Comparison of ENCODE assay signal across 11 cellular contexts in the genomic region with DNA sequence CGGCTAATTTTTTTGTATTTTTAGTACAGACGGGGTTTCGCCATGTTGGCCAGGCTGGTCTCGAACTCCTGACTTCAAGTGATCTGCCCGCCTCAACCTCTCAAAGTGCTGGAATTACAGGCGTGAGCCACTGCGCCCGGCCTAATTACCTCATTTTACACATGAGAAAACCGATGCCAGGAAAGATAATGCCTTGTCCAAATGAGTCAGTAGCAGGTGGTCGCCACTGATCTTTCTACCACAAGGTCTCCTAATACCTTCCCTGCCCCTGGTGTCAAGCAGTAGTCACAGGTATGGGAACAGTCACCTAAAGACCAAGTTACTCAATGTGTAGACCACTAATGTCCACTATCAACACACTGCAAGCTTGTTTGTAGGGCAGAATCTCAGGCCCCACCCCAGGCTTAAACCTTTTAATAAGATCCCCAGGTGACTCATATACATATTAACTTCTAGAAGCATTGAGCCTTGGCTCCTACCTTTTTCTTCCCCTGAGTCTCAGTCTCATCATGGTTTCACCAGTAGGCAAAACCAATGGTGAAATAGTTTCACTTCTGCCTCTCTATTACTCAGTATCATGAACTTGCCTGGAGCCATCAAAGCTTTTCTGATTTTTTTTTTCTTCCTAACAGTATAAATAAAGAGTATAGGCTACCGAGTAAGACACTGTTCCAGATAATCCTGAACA. TPM values are rescaled to one million over a fixed set of nuclear protein-coding genes. Genes with fewer than 3 reads are reported as not detected.
DNase-seq lines count a peak whose midpoint lies in the region; ATAC-seq, FAIRE-seq and TF ChIP-seq lines count a peak whose summit lies in the region.
"Had no signal": no experiment of that assay in that cellular context is flagged by ENCODE, and none has a peak within 500 bp of the region (broad histone marks: within the 10 kb centered on the region; RNA-seq: fewer than 3 reads in every experiment).

No MANE protein-coding gene starts in this region.

- no peaks in the 10 kb centered on the region for H3K9me3 ChIP-seq in HepG2 (ENCODE audit: low read length)
- H3K9me3 ChIP-seq in right lobe of liver = no peaks in the 10 kb centered on the region
- no peaks in the 10 kb centered on the region for H3K9me3 ChIP-seq in body of pancreas
- H3K9me3 ChIP-seq: ovary had no signal

- TF ChIP-seq POLR2A in HepG2 (IDR thresholded peaks at IDR 0.05; ENCODE audit: insufficient read depth in 1 of 2, low read depth in 2 of 2, low read length in 2 of 2) (no peak), right lobe of liver (IDR thresholded peaks at IDR 0.05) (no peak), body of pancreas (IDR thresholded peaks at IDR 0.05) (no peak)

- ATAC-seq in HepG2 = peak; percentile 15; the same call in 1 of the 3 replicates
- no peak for ATAC-seq in right lobe of liver
- peak; percentile 64 for ATAC-seq in HG02840 (IDR thresholded peaks at IDR 0.05; ENCODE audit: low FRiP score, unreplicated experiment)
- ATAC-seq in stimulated activated memory B cell treated with anti-CD40 and anti-IgM and Interleukin-4, amounts not matched to agents 10 μg/mL and 1 μg/mL and 100 μg/mL, for 72 hours = peak; percentile 93
- ATAC-seq in body of pancreas = no peak

- in situ Hi-C loops in HepG2 (cut with HindIII; ENCODE audit: extremely low pct_ligation_motif_present, low pct_unique_long_range_greater_than_20kb) = no loop called here

- H3K27ac Mint-ChIP-seq in IgD-negative memory B cell = peak overlapping the region in 1 of 3 donors; percentile 3
- peak overlapping the region; percentile 74 for H3K27ac Mint-ChIP-seq in stimulated activated memory B cell treated with anti-CD40 and anti-IgM and Interleukin-4, amounts not matched to agents 10 μg/mL and 1 μg/mL and 100 μg/mL, for 72 hours
- H3K27ac Mint-ChIP-seq in type B pancreatic cell = no peak overlapping the region

- H2AFZ ChIP-seq in HepG2 (ENCODE audit: low read length) = peak overlapping the region; percentile 23

- intact Hi-C loops in HepG2 (cut with micrococcal nuclease; ENCODE audit: unreplicated experiment) = no loop called here
- intact Hi-C loops in right lobe of liver (cut with DNase I) = no loop called here
- intact Hi-C loops in body of pancreas (cut with DNase I) = no loop called here

- H3K79me2 ChIP-seq in HepG2 (ENCODE audit: insufficient read depth, low read length) = no peaks in the 10 kb centered on the region

- TF ChIP-seq CTCF in HepG2 (CRISPR knock-in tag; IDR thresholded peaks at IDR 0.05) (no peak), right lobe of liver (IDR thresholded peaks at IDR 0.05) (no peak), body of pancreas (IDR thresholded peaks at IDR 0.05) (no peak), type B pancreatic cell (conservative IDR thresholded peaks at IDR 0.05) (no peak)

- BruUV-seq in HepG2 (replicated peaks; lab: Mats Ljungman, UMichigan) = no TSS peak

- no peak for DNase-seq in HepG2 (ENCODE audit: low spot score)
- no peak for DNase-seq in right lobe of liver
- DNase-seq in body of pancreas = no peak
- DNase-seq in activated CD8-positive, alpha-beta memory T cell treated with anti-CD3 and anti-CD28 coated beads for 24 hours = no peak
- DNase-seq in type B pancreatic cell (ENCODE audit: extremely low spot score, unreplicated experiment) = no peak
- DNase-seq: activated effector memory CD4-positive, alpha-beta T cell treated with Interleukin-2 at 50 U/mL for 16 hours; NCI-H1105; ovary had no signal

- H3K9me3 Mint-ChIP-seq in IgD-negative memory B cell (no peaks in the 10 kb centered on the region), type B pancreatic cell (no peaks in the 10 kb centered on the region)
- no peaks in the 10 kb centered on the region for H3K9me3 Mint-ChIP-seq in stimulated activated memory B cell treated with anti-CD40 and anti-IgM and Interleukin-4, amounts not matched to agents 10 μg/mL and 1 μg/mL and 100 μg/mL, for 72 hours

- WGBS in HepG2 (ENCODE audit: low lambda C conversion rate) = 73% methylated on average over 11 of the region's 11 CpGs
- WGBS in right lobe of liver (ENCODE audit: insufficient coverage, low coverage, low lambda C conversion rate, missing lambda C conversion rate) = 82% methylated on average over 7 of the region's 11 CpGs
- WGBS in body of pancreas, 2 donors = 85 to 89% methylated on average over 11 of the region's 11 CpGs

- H3K36me3 ChIP-seq in HepG2 (replicated peaks in 1 of 2; ENCODE audit: control insufficient read depth in 1 of 2, insufficient read depth in 2 of 2, low read length in 2 of 2) (no peaks in the 10 kb centered on the region), right lobe of liver (no peaks in the 10 kb centered on the region), body of pancreas (replicated peaks in 1 of 2; ENCODE audit: insufficient read depth in 1 of 2, low read depth in 2 of 2) (no peaks in the 10 kb centered on the region)
- H3K36me3 ChIP-seq: ovary had no signal

- FAIRE-seq in HepG2 (lab: Jason Lieb, UNC) = no peak

- H3K4me1 ChIP-seq in HepG2 (ENCODE audit: insufficient read depth, low read length) (peaks cover 15% of the 10 kb centered on the region), right lobe of liver (no peaks in the 10 kb centered on the region), body of pancreas (no peaks in the 10 kb centered on the region)

- no peak overlapping the region for H3K27ac ChIP-seq in HepG2 (ENCODE audit: extremely low read length, insufficient read depth, low read length)
- H3K27ac ChIP-seq in right lobe of liver = no peak overlapping the region
- no peak overlapping the region for H3K27ac ChIP-seq in body of pancreas
- H3K27ac ChIP-seq: ovary had no signal

- peaks cover 10 to 20% (median 17%) of the 10 kb centered on the region in 3 donors for H3K4me1 Mint-ChIP-seq in IgD-negative memory B cell
- H3K4me1 Mint-ChIP-seq in stimulated activated memory B cell treated with anti-CD40 and anti-IgM and Interleukin-4, amounts not matched to agents 10 μg/mL and 1 μg/mL and 100 μg/mL, for 72 hours = peaks cover 24% of the 10 kb centered on the region
- H3K4me1 Mint-ChIP-seq in type B pancreatic cell (ENCODE audit: unreplicated experiment) = no peaks in the 10 kb centered on the region

- H3K9ac ChIP-seq in HepG2 (ENCODE audit: insufficient read depth, low read depth, low read length) = no peak overlapping the region

- no peaks in the 10 kb centered on the region; a peak in 2 of 5 replicates for H3K27me3 ChIP-seq in HepG2 (ENCODE audit: control insufficient read depth in 1 of 2, insufficient read depth in 2 of 2, low read length in 2 of 2)
- no peaks in the 10 kb centered on the region for H3K27me3 ChIP-seq in right lobe of liver
- no peaks in the 10 kb centered on the region for H3K27me3 ChIP-seq in body of pancreas
- H3K27me3 ChIP-seq: ovary had no signal

- peak overlapping the region in 2 of 3 experiments; percentile 4 to 36; a peak in 3 of 6 replicates for H3K4me3 ChIP-seq in HepG2 (replicated peaks in 1 of 3; ENCODE audit: insufficient read depth in 1 of 3, low read depth in 2 of 3, low read length in 3 of 3)
- H3K4me3 ChIP-seq in right lobe of liver = no peak overlapping the region
- no peak overlapping the region for H3K4me3 ChIP-seq in body of pancreas
- H3K4me3 ChIP-seq: ovary had no signal

- TF ChIP-seq EP300 in HepG2 (IDR thresholded peaks at IDR 0.05; ENCODE audit: low read depth in 2 of 2, low read length in 2 of 2) = no peak
- TF ChIP-seq EP300 in HepG2 (CRISPR knock-in tag; IDR thresholded peaks at IDR 0.05; ENCODE audit: borderline replicate concordance) = no peak

- H3K36me3 Mint-ChIP-seq in IgD-negative memory B cell (no peaks in the 10 kb centered on the region), type B pancreatic cell (peaks cover 2% of the 10 kb centered on the region)
- no peaks in the 10 kb centered on the region for H3K36me3 Mint-ChIP-seq in stimulated activated memory B cell treated with anti-CD40 and anti-IgM and Interleukin-4, amounts not matched to agents 10 μg/mL and 1 μg/mL and 100 μg/mL, for 72 hours

- peak overlapping the region in 3 of 4 donors; percentile 5 to 69 (median 12) for H3K4me3 Mint-ChIP-seq in IgD-negative memory B cell
- H3K4me3 Mint-ChIP-seq in stimulated activated memory B cell treated with anti-CD40 and anti-IgM and Interleukin-4, amounts not matched to agents 10 μg/mL and 1 μg/mL and 100 μg/mL, for 72 hours = no peak overlapping the region
- H3K4me3 Mint-ChIP-seq in type B pancreatic cell = no peak overlapping the region

- POLR2A ChIA-PET in HepG2 (lab: Yijun Ruan, JAX) = no interaction called here

- peak overlapping the region; percentile 63 for H3K4me2 ChIP-seq in HepG2 (ENCODE audit: low read depth, low read length)

- no peak for TF ChIP-seq RAD21 in HepG2 (CRISPR knock-in tag; IDR thresholded peaks at IDR 0.05)

- H4K20me1 ChIP-seq in HepG2 (ENCODE audit: insufficient read depth, low read length) = no peaks in the 10 kb centered on the region

- CTCF ChIA-PET in HepG2 (lab: Yijun Ruan, JAX; ENCODE audit: low intra/inter-chr PET ratio, low total read pairs) = no interaction called here

- H3K27me3 Mint-ChIP-seq in IgD-negative memory B cell = peaks cover 1% of the 10 kb centered on the region
- no peaks in the 10 kb centered on the region for H3K27me3 Mint-ChIP-seq in stimulated activated memory B cell treated with anti-CD40 and anti-IgM and Interleukin-4, amounts not matched to agents 10 μg/mL and 1 μg/mL and 100 μg/mL, for 72 hours
- H3K27me3 Mint-ChIP-seq in type B pancreatic cell = no peaks in the 10 kb centered on the region

RNA-seq across cellular contexts. Expression of a gene that starts 6.9 kb away (rescaled TPM):
- 47.5 and 64.6 TPM in 2 replicates for total RNA-seq in HepG2 (2016; rRNA removed; fragmentation: Illumina TruSeq; extraction: Trizol)
- 99.6 and 115 TPM in 2 replicates for total RNA-seq in HepG2 (2016; cell fraction: cytosol; rRNA removed; fragmentation: Illumina TruSeq; extraction: Trizol; ENCODE audit: low read depth)
- total RNA-seq in HepG2 (2016; cell fraction: insoluble cytoplasmic fraction; rRNA removed; fragmentation: Illumina TruSeq; extraction: Trizol) = 44.8 and 61.7 TPM in 2 replicates
- total RNA-seq in HepG2 (2016; cell fraction: membrane; rRNA removed; fragmentation: Illumina TruSeq; extraction: Trizol) = 54.2 and 59.7 TPM in 2 replicates
- 92.1 and 96.5 TPM in 2 replicates for total RNA-seq in HepG2 (2016; cell fraction: nucleus; rRNA removed; fragmentation: Illumina TruSeq; extraction: Trizol)
- polyA plus RNA-seq in HepG2 (2011; rRNA removed) = 33.6 and 40.5 TPM in 2 replicates
- polyA plus RNA-seq in HepG2 (2011; cell fraction: cytosol; rRNA removed) = 18.0 and 25.9 TPM in 2 replicates
- 52.7 and 57.0 TPM in 2 replicates for polyA plus RNA-seq in HepG2 (2011; cell fraction: nucleus; rRNA removed)
- polyA plus RNA-seq in HepG2 (2012) = 27.8 and 36.9 TPM in 2 replicates
- 2.2 and 2.3 TPM in 2 replicates for polyA plus RNA-seq in HepG2 (2016; cell fraction: cytosol; fragmentation: Illumina TruSeq; extraction: Trizol; ENCODE audit: low read depth)
- 42.1 and 46.5 TPM in 2 replicates for polyA plus RNA-seq in HepG2 (2016; cell fraction: insoluble cytoplasmic fraction; fragmentation: Illumina TruSeq; extraction: Trizol; ENCODE audit: low read depth)
- polyA plus RNA-seq in HepG2 (2016; cell fraction: membrane; fragmentation: Illumina TruSeq; extraction: Trizol; ENCODE audit: low read depth) = 6.1 and 6.6 TPM in 2 replicates
- polyA plus RNA-seq in HepG2 (2016; cell fraction: nucleus; fragmentation: Illumina TruSeq; extraction: Trizol; ENCODE audit: insufficient read depth, low read depth) = 58.6 and 59.7 TPM in 2 replicates
- polyA minus RNA-seq in HepG2 (2011; rRNA and poly(A)+ RNA removed; ENCODE audit: low replicate concordance) = 1.2 and 68.6 TPM in 2 replicates
- 53.8 and 54.3 TPM in 2 replicates for polyA minus RNA-seq in HepG2 (2011; cell fraction: cytosol; rRNA and poly(A)+ RNA removed)
- 328 and 391 TPM in 2 replicates for polyA minus RNA-seq in HepG2 (2011; cell fraction: nucleus; rRNA and poly(A)+ RNA removed)
- total RNA-seq in right lobe of liver = 10 to 100 TPM; 27.1 to 54.1 (median 43.3) TPM
- polyA plus RNA-seq in IgD-negative memory B cell = 3.9 TPM
- 10 to 100 TPM; 27.2 to 32.6 TPM for total RNA-seq in body of pancreas
- total RNA-seq in type B pancreatic cell (ENCODE audit: low replicate concordance) = 29.3 and 37.6 TPM in 2 replicates

Comparison
In these comparisons a context has a peak if more than half of its experiments do, and no peak if none do; other contexts are left out.
1. ATAC-seq: peak in HepG2 (single experiment), HG02840 (single experiment) and stimulated activated memory B cell treated with anti-CD40 and anti-IgM and Interleukin-4, amounts not matched to agents 10 μg/mL and 1 μg/mL and 100 μg/mL, for 72 hours (single experiment); none in right lobe of liver (0 of 4) and body of pancreas (single experiment).
2. H3K4me3 ChIP-seq: peak in HepG2 (2 of 3); none in right lobe of liver (0 of 3) and body of pancreas (0 of 2).
3. H3K4me3 Mint-ChIP-seq: peak in IgD-negative memory B cell (3 of 4); none in stimulated activated memory B cell treated with anti-CD40 and anti-IgM and Interleukin-4, amounts not matched to agents 10 μg/mL and 1 μg/mL and 100 μg/mL, for 72 hours (single experiment) and type B pancreatic cell (single experiment).